18 cellular contexts compared by ENCODE assay signal in the genomic region with DNA sequence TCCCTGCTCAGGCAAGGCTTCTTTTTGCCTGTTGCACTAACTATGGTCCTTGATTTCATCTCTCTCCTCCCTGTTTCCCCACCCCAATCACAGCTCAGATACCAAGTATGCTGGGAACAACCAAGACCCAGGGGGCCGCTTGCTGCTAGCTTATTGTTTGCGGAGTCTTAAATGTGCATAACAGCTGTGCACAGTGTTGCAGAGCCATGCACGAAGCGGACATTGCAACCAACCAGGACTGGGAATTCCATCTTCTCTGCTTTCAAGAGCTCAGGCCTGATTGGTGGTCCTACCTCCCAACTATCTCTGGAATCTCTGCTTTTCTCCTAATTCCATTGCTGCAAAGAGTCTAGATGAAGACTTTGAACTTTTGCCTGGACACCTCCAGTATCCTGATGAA.
"Had no signal": no experiment of that assay in that cellular context is flagged by ENCODE, and none has a peak within 500 bp of the region (broad histone marks: within the 10 kb centered on the region; RNA-seq: fewer than 3 reads in every experiment).

No MANE protein-coding gene starts in this region.

- H3K27me3 Mint-ChIP-seq: activated CD4-positive, alpha-beta memory T cell treated with anti-CD3 and anti-CD28 coated beads, Interleukin-2, amount 10 ng/mL, durations not matched to agents 7 days and 5 days; activated CD4-positive, alpha-beta T cell treated with anti-CD3 and anti-CD28 coated beads for 36 hours; activated T-cell treated with anti-CD3 and anti-CD28 coated beads, Interleukin-2, amount 50 U/mL, for 24 hours; central memory CD8-positive, alpha-beta T cell had no signal

- H3K9me3 Mint-ChIP-seq: activated CD4-positive, alpha-beta memory T cell treated with anti-CD3 and anti-CD28 coated beads, Interleukin-2, amount 10 ng/mL, durations not matched to agents 7 days and 5 days; activated T-cell treated with anti-CD3 and anti-CD28 coated beads, Interleukin-2, amount 50 U/mL, for 24 hours; central memory CD8-positive, alpha-beta T cell; naive B cell had no signal

- H3K36me3 ChIP-seq: esophagus squamous epithelium, neutrophil, transverse colon, vagina had no signal

- H3K9me3 ChIP-seq: body of pancreas, esophagus squamous epithelium, neutrophil, transverse colon, vagina had no signal

- H3K4me2 ChIP-seq: smooth muscle cell had no signal

- DNase-seq: activated CD4-positive, alpha-beta memory T cell treated with anti-CD3 and anti-CD28 coated beads, Interleukin-2, amount 10 ng/mL, durations not matched to agents 7 days and 5 days; activated CD4-positive, alpha-beta T cell treated with anti-CD3 and anti-CD28 coated beads for 36 hours; activated naive CD4-positive, alpha-beta T cell treated with anti-CD3 and anti-CD28 coated beads, Interleukin-2, amount 50 U/mL, for 16 hours; activated T-cell treated with anti-CD3 and anti-CD28 coated beads, Interleukin-2, amount 50 U/mL, for 24 hours; body of pancreas; cortex of kidney; effector CD4-positive, alpha-beta T cell; esophagus squamous epithelium; left colon; mammary epithelial cell; naive B cell; stimulated activated naive CD8-positive, alpha-beta T cell treated with anti-CD3 and anti-CD28 coated beads, Interleukin-15, Interleukin-2, amounts not matched to agents 100 U/mL and 50 U/mL, for 24 hours; T-helper 17 cell; transverse colon had no signal

- H3K4me1 ChIP-seq: body of pancreas had no signal

- H3K27ac ChIP-seq: body of pancreas, neutrophil, transverse colon, vagina had no signal

- H3K4me3 ChIP-seq: body of pancreas, esophagus squamous epithelium, smooth muscle cell, transverse colon, vagina had no signal

- H3K4me3 Mint-ChIP-seq: activated CD4-positive, alpha-beta memory T cell treated with anti-CD3 and anti-CD28 coated beads, Interleukin-2, amount 10 ng/mL, durations not matched to agents 7 days and 5 days; activated CD4-positive, alpha-beta T cell treated with anti-CD3 and anti-CD28 coated beads for 36 hours; activated T-cell treated with anti-CD3 and anti-CD28 coated beads, Interleukin-2, amount 50 U/mL, for 24 hours; central memory CD8-positive, alpha-beta T cell; naive B cell; T-helper 17 cell had no signal

- ATAC-seq: activated CD4-positive, alpha-beta T cell treated with anti-CD3 and anti-CD28 coated beads for 36 hours; body of pancreas; left colon; stimulated activated naive CD8-positive, alpha-beta T cell treated with anti-CD3 and anti-CD28 coated beads, Interleukin-15, Interleukin-2, amounts not matched to agents 100 U/mL and 50 U/mL, for 24 hours; T-helper 17 cell had no signal

- H3K27ac Mint-ChIP-seq: activated CD4-positive, alpha-beta memory T cell treated with anti-CD3 and anti-CD28 coated beads, Interleukin-2, amount 10 ng/mL, durations not matched to agents 7 days and 5 days; activated CD4-positive, alpha-beta T cell treated with anti-CD3 and anti-CD28 coated beads for 36 hours; activated T-cell treated with anti-CD3 and anti-CD28 coated beads, Interleukin-2, amount 50 U/mL, for 24 hours; naive B cell; T-helper 17 cell had no signal

- H3K27me3 ChIP-seq: vagina had no signal

- H3K4me1 Mint-ChIP-seq: activated CD4-positive, alpha-beta memory T cell treated with anti-CD3 and anti-CD28 coated beads, Interleukin-2, amount 10 ng/mL, durations not matched to agents 7 days and 5 days; activated CD4-positive, alpha-beta T cell treated with anti-CD3 and anti-CD28 coated beads for 36 hours had no signal
